ENCODE assay signal across 1 cellular context in the genomic region with DNA sequence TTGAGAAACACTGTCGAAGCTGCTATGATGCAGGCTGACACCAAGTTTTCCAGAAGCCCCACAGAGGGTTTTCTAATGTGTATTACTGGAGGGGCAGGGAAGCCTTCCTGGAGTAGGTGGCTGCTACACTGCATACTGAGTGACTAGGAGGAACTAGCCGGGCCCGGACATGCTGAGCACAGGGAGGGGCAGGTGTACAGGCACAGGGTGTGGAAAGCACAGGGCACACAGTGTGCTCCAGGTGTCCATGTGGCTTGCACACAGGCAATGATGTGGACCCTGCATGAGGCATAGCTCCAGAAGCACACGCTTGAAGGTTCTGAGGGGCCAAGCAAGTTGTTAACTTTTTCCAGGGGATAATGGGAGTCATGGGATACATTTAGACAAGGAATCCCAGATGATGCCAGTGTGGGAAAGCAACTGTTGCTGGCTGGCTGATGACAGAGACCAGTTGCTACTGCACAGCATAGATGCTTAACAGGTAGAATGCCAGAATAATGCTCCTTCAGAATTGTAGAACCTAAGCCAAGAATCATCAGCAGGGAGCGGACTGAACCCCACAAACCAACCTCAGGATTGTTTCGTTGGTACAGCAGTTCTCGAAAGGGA.
TF ChIP-seq lines count a peak whose summit lies in the region.

No MANE protein-coding gene starts in this region.

TF ChIP-seq in HCT116, 20 proteins besides CTCF, POLR2A, EP300 and RAD21 (continued from another document):
- TF ChIP-seq, protein P1, sequence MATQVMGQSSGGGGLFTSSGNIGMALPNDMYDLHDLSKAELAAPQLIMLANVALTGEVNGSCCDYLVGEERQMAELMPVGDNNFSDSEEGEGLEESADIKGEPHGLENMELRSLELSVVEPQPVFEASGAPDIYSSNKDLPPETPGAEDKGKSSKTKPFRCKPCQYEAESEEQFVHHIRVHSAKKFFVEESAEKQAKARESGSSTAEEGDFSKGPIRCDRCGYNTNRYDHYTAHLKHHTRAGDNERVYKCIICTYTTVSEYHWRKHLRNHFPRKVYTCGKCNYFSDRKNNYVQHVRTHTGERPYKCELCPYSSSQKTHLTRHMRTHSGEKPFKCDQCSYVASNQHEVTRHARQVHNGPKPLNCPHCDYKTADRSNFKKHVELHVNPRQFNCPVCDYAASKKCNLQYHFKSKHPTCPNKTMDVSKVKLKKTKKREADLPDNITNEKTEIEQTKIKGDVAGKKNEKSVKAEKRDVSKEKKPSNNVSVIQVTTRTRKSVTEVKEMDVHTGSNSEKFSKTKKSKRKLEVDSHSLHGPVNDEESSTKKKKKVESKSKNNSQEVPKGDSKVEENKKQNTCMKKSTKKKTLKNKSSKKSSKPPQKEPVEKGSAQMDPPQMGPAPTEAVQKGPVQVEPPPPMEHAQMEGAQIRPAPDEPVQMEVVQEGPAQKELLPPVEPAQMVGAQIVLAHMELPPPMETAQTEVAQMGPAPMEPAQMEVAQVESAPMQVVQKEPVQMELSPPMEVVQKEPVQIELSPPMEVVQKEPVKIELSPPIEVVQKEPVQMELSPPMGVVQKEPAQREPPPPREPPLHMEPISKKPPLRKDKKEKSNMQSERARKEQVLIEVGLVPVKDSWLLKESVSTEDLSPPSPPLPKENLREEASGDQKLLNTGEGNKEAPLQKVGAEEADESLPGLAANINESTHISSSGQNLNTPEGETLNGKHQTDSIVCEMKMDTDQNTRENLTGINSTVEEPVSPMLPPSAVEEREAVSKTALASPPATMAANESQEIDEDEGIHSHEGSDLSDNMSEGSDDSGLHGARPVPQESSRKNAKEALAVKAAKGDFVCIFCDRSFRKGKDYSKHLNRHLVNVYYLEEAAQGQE (IDR thresholded peaks at IDR 0.05; ENCODE audit: low read depth) = no peak
- TF ChIP-seq CEBPB (IDR thresholded peaks at IDR 0.05; ENCODE audit: low read depth) (no peak), EZH2phosphoT487 (IDR thresholded peaks at IDR 0.05; ENCODE audit: borderline replicate concordance) (no peak), SIN3A (IDR thresholded peaks at IDR 0.05; ENCODE audit: low read depth) (no peak), ZNF274 (IDR thresholded peaks at IDR 0.05; ENCODE audit: low read depth, low read length) (no peak), SP1 (IDR thresholded peaks at IDR 0.05; ENCODE audit: low read depth) (no peak), SRF (IDR thresholded peaks at IDR 0.05; ENCODE audit: low read depth) (no peak), ATF3 (IDR thresholded peaks at IDR 0.05) (no peak), POLR2AphosphoS5 (IDR thresholded peaks at IDR 0.05; ENCODE audit: low read depth, low read length) (no peak), FOSL1 (IDR thresholded peaks at IDR 0.05; ENCODE audit: low read depth) (no peak), EZH2 (IDR thresholded peaks at IDR 0.05) (no peak)
- TF ChIP-seq, protein P2, sequence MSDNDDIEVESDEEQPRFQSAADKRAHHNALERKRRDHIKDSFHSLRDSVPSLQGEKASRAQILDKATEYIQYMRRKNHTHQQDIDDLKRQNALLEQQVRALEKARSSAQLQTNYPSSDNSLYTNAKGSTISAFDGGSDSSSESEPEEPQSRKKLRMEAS (IDR thresholded peaks at IDR 0.05) = no peak
